8 cellular contexts compared by ENCODE assay signal in genomic region chr21:15063821-15064575, GRCh38. TPM values are rescaled to one million over a fixed set of nuclear protein-coding genes. Genes with fewer than 3 reads are reported as not detected.
A peak's percentile ranks its signal among the peaks of the same experiment; 100 is the strongest.
DNase-seq lines count a peak whose midpoint lies in the region; ATAC-seq and TF ChIP-seq lines count a peak whose summit lies in the region.

No MANE protein-coding gene starts in this region.

- H3K9ac ChIP-seq in SK-N-MC (ENCODE audit: insufficient read length): peak overlapping the region; percentile 42

- no peak for TF ChIP-seq POLR2A in right lobe of liver (IDR thresholded peaks at IDR 0.05)

- DNase-seq in NCI-H748 (lab: John Stamatoyannopoulos, UW; ENCODE audit: unreplicated experiment) (peak; percentile 66), NCI-H748 treated with DMSO at 0.1 percent for 48 hours (lab: John Stamatoyannopoulos, UW) (no peak), SK-N-MC (ENCODE audit: low read depth, low spot score) (no peak), ecto neural progenitor cell (ENCODE audit: low spot score) (peak; percentile 70), right lobe of liver (peak; percentile 69 to 76 (median 76)), cerebellar nuclear complex (lab: John Stamatoyannopoulos, UW) (no peak)

- H3K27ac ChIP-seq in SK-N-MC: no peak overlapping the region
- H3K27ac ChIP-seq in right lobe of liver: peak overlapping the region; percentile 88 to 92 (median 92)

- no peak for TF ChIP-seq CTCF in right lobe of liver (IDR thresholded peaks at IDR 0.05)

- H3K4me3 Mint-ChIP-seq in stimulated activated memory B cell treated with anti-CD40 and anti-IgM and Interleukin-4, amounts not matched to agents 10 μg/mL and 1 μg/mL and 100 μg/mL, for 72 hours: peak overlapping the region; percentile 81

- peak overlapping the region; percentile 86 for H3K27ac Mint-ChIP-seq in stimulated activated memory B cell treated with anti-CD40 and anti-IgM and Interleukin-4, amounts not matched to agents 10 μg/mL and 1 μg/mL and 100 μg/mL, for 72 hours

- H3K4me3 ChIP-seq in SK-N-MC (peak overlapping the region; percentile 89), right lobe of liver (peak overlapping the region; percentile 67 to 84 (median 76))

- H3K9me3 ChIP-seq in SK-N-MC (ENCODE audit: low read depth, low read length): no peaks in the 10 kb centered on the region
- H3K9me3 ChIP-seq in right lobe of liver: no peaks in the 10 kb centered on the region

- no peaks in the 10 kb centered on the region for H3K27me3 ChIP-seq in right lobe of liver

- peak; percentile 9 for ATAC-seq in HG02885 (IDR thresholded peaks at IDR 0.05; ENCODE audit: poor library complexity, unreplicated experiment)
- ATAC-seq in right lobe of liver: peak; percentile 13 to 37 (median 28)
- peak; percentile 10 for ATAC-seq in stimulated activated memory B cell treated with anti-CD40 and anti-IgM and Interleukin-4, amounts not matched to agents 10 μg/mL and 1 μg/mL and 100 μg/mL, for 72 hours

- H3K36me3 Mint-ChIP-seq in stimulated activated memory B cell treated with anti-CD40 and anti-IgM and Interleukin-4, amounts not matched to agents 10 μg/mL and 1 μg/mL and 100 μg/mL, for 72 hours: no peaks in the 10 kb centered on the region

- intact Hi-C loops in right lobe of liver (cut with DNase I): loop anchor here in 1 of 2 donors (10.0 kb wide), 1 partner anchor 199 kb away; no protein-coding TSS in a partner anchor

- WGBS in right lobe of liver (ENCODE audit: insufficient coverage, low coverage, low lambda C conversion rate, missing lambda C conversion rate): 0% methylated on average over 4 of the region's 57 CpGs

- no peaks in the 10 kb centered on the region for H3K9me3 Mint-ChIP-seq in stimulated activated memory B cell treated with anti-CD40 and anti-IgM and Interleukin-4, amounts not matched to agents 10 μg/mL and 1 μg/mL and 100 μg/mL, for 72 hours

- H3K4me1 ChIP-seq in right lobe of liver: peaks cover 0 to 31% (median 11%) of the 10 kb centered on the region in 4 donors

- H3K36me3 ChIP-seq in SK-N-MC (ENCODE audit: insufficient read depth, low read length) (no peaks in the 10 kb centered on the region), right lobe of liver (no peaks in the 10 kb centered on the region)

- H3K4me1 Mint-ChIP-seq in stimulated activated memory B cell treated with anti-CD40 and anti-IgM and Interleukin-4, amounts not matched to agents 10 μg/mL and 1 μg/mL and 100 μg/mL, for 72 hours: peaks cover 51% of the 10 kb centered on the region

- no peaks in the 10 kb centered on the region for H3K27me3 Mint-ChIP-seq in stimulated activated memory B cell treated with anti-CD40 and anti-IgM and Interleukin-4, amounts not matched to agents 10 μg/mL and 1 μg/mL and 100 μg/mL, for 72 hours

RNA-seq across cellular contexts. Expression of gene NRIP1, which starts 0.8 kb away (rescaled TPM):
- total RNA-seq in right lobe of liver: 10 to 100 TPM; 15.4 to 34.0 (median 21.5) TPM

Comparison
In these comparisons a context has a peak if more than half of its experiments do, and no peak if none do; other contexts are left out.
1. DNase-seq: peak in NCI-H748 (single experiment), ecto neural progenitor cell (single experiment) and right lobe of liver (3 of 3); none in NCI-H748 treated with DMSO at 0.1 percent for 48 hours (single experiment), SK-N-MC (single experiment) and cerebellar nuclear complex (0 of 2).
2. Peak in every context shown above with its lines, with median percentiles within 50 percentile points of each other: ATAC-seq.